In genomic region chr20:42204261-42204660, GRCh38 we compare ENCODE assay signal across 12 cellular contexts.
DNase-seq lines count a peak whose midpoint lies in the region; ATAC-seq, FAIRE-seq and TF ChIP-seq lines count a peak whose summit lies in the region.
"Had no signal": no experiment of that assay in that cellular context is flagged by ENCODE, and none has a peak within 500 bp of the region (broad histone marks: within the 10 kb centered on the region; RNA-seq: fewer than 3 reads in every experiment).

No MANE protein-coding gene starts in this region.

- no peak for FAIRE-seq in D721Med (lab: Jason Lieb, UNC)
- peak; percentile 33 for FAIRE-seq in HTR-8/SVneo (lab: Jason Lieb, UNC)
- FAIRE-seq: islet of Langerhans, pancreas had no signal

- DNase-seq in D721Med (ENCODE audit: insufficient read length, low spot score) (no peak), HTR-8/SVneo (ENCODE audit: insufficient read length, low spot score) (no peak), SW480 (ENCODE audit: low spot score) (peak; percentile 25), midbrain (lab: John Stamatoyannopoulos, UW) (peak; percentile 46), GM03348 (ENCODE audit: low spot score) (no peak), iPS-NIHi7 (ENCODE audit: extremely low spot score) (no peak)
- no peak for DNase-seq in activated CD4-positive, alpha-beta T cell treated with anti-CD3 and anti-CD28 coated beads, Interleukin-2, amount 50 U/mL, for 4 hours
- DNase-seq: NK-92 treated with Interleukin-12 subunit alpha and Interleukin-12 subunit beta, amount 100 ng/mL, for 24 hours had no signal

- ATAC-seq in HG03571 (IDR thresholded peaks at IDR 0.05; ENCODE audit: unreplicated experiment): no peak
- ATAC-seq: esophagus mucosa had no signal

- TF ChIP-seq CTCF in D721Med (IDR thresholded peaks at IDR 0.05; ENCODE audit: insufficient read depth, missing control alignments): peak; percentile 58

Comparison
In these comparisons a context has a peak if more than half of its experiments do, and no peak if none do; other contexts are left out.
1. DNase-seq: peak in SW480 (single experiment) and midbrain (single experiment); none in D721Med (single experiment), HTR-8/SVneo (single experiment), activated CD4-positive, alpha-beta T cell treated with anti-CD3 and anti-CD28 coated beads, Interleukin-2, amount 50 U/mL, for 4 hours (0 of 2), GM03348 (single experiment) and iPS-NIHi7 (single experiment).